15 cellular contexts compared by ENCODE assay signal in genomic region chr5:159825551-159826051, GRCh38.
A peak's percentile ranks its signal among the peaks of the same experiment; 100 is the strongest.
DNase-seq lines count a peak whose midpoint lies in the region; ATAC-seq and TF ChIP-seq lines count a peak whose summit lies in the region.
"Had no signal": no experiment of that assay in that cellular context is flagged by ENCODE, and none has a peak within 500 bp of the region (broad histone marks: within the 10 kb centered on the region; RNA-seq: fewer than 3 reads in every experiment).

No MANE protein-coding gene starts in this region.

- peaks cover 25% of the 10 kb centered on the region for H3K4me1 Mint-ChIP-seq in stimulated activated memory B cell treated with anti-CD40 and anti-IgM and Interleukin-4, amounts not matched to agents 10 μg/mL and 1 μg/mL and 100 μg/mL, for 72 hours
- H3K4me1 Mint-ChIP-seq: T-helper 17 cell had no signal

- H3K27me3 Mint-ChIP-seq in stimulated activated memory B cell treated with anti-CD40 and anti-IgM and Interleukin-4, amounts not matched to agents 10 μg/mL and 1 μg/mL and 100 μg/mL, for 72 hours = no peaks in the 10 kb centered on the region

- peaks cover 8% of the 10 kb centered on the region; the same call in 1 of the 2 replicates for H3F3A ChIP-seq in MM.1S (ENCODE audit: insufficient read depth, low read length)

- H3K4me1 ChIP-seq in MM.1S (ENCODE audit: low read length) (peaks cover 21% of the 10 kb centered on the region), fibroblast of lung (ENCODE audit: control insufficient read depth, extremely low read depth, insufficient read depth, low read length) (peaks cover 6% of the 10 kb centered on the region)

- no peak for TF ChIP-seq CTCF in MM.1S (IDR thresholded peaks at IDR 0.05; ENCODE audit: low read length)
- TF ChIP-seq CTCF in fibroblast of lung (conservative IDR thresholded peaks at IDR 0.05 in 1 of 2, IDR thresholded peaks at IDR 0.05 in 1 of 2; ENCODE audit: low read depth in 1 of 2, low read length in 2 of 2) = no peak

- DNase-seq in MM.1S (no peak), fibroblast of lung (ENCODE audit: low read depth in 2 of 2) (peak; percentile 40 to 46), hepatic stellate cell (ENCODE audit: low spot score) (no peak)
- DNase-seq: activated CD4-positive, alpha-beta T cell treated with anti-CD3 and anti-CD28 coated beads, Interleukin-2, amount 50 U/mL, for 48 hours; activated gamma-delta T cell treated with Interleukin-2 at 50 U/mL for 16 hours; NCI-H1436; stimulated activated CD4-positive, alpha-beta T cell treated with anti-CD3 and anti-CD28 coated beads, Interleukin-1b, Interleukin-23, amount 100 ng/mL, for 48 hours; stimulated activated naive CD8-positive, alpha-beta T cell treated with anti-CD3 and anti-CD28 coated beads, Interleukin-15, Interleukin-2, amounts not matched to agents 100 U/mL and 50 U/mL, for 24 hours; T-helper 17 cell had no signal

- H3K79me2 ChIP-seq in MM.1S (ENCODE audit: low read length) = no peaks in the 10 kb centered on the region
- no peaks in the 10 kb centered on the region for H3K79me2 ChIP-seq in fibroblast of lung (ENCODE audit: control insufficient read depth, insufficient read depth, low read length)

- H3K9ac ChIP-seq in MM.1S (ENCODE audit: low read length) (peak overlapping the region; percentile 59; the same call in 1 of the 2 replicates), fibroblast of lung (ENCODE audit: insufficient read depth, low read length) (no peak overlapping the region)

- peak; percentile 36 for ATAC-seq in GM18502 (IDR thresholded peaks at IDR 0.05; ENCODE audit: poor library complexity, unreplicated experiment)
- no peak for ATAC-seq in stimulated activated memory B cell treated with anti-CD40 and anti-IgM and Interleukin-4, amounts not matched to agents 10 μg/mL and 1 μg/mL and 100 μg/mL, for 72 hours
- no peak for ATAC-seq in HG03354 (IDR thresholded peaks at IDR 0.05; ENCODE audit: poor library complexity, severe bottlenecking, unreplicated experiment)
- no peak for ATAC-seq in GM21619 (IDR thresholded peaks at IDR 0.05; ENCODE audit: unreplicated experiment)
- ATAC-seq: stimulated activated naive CD8-positive, alpha-beta T cell treated with anti-CD3 and anti-CD28 coated beads, Interleukin-15, Interleukin-2, amounts not matched to agents 100 U/mL and 50 U/mL, for 24 hours; T-helper 17 cell had no signal

- H3K27ac ChIP-seq in MM.1S (ENCODE audit: low read length) (peak overlapping the region; percentile 83; the same call in 1 of the 2 replicates), fibroblast of lung (ENCODE audit: insufficient read depth, low read length) (no peak overlapping the region)
- H3K27ac ChIP-seq: foreskin keratinocyte had no signal

- H3K36me3 Mint-ChIP-seq in stimulated activated memory B cell treated with anti-CD40 and anti-IgM and Interleukin-4, amounts not matched to agents 10 μg/mL and 1 μg/mL and 100 μg/mL, for 72 hours = no peaks in the 10 kb centered on the region

- H3K9me3 ChIP-seq in MM.1S (replicated peaks; ENCODE audit: insufficient read depth, low read length) = no peaks in the 10 kb centered on the region
- H3K9me3 ChIP-seq in fibroblast of lung (ENCODE audit: control insufficient read depth, insufficient read depth, low read depth, low read length) = no peaks in the 10 kb centered on the region

- no peak overlapping the region for H3K4me3 ChIP-seq in MM.1S (ENCODE audit: low read length)
- no peak overlapping the region for H3K4me3 ChIP-seq in fibroblast of lung (replicated peaks in 1 of 4; ENCODE audit: control extremely low read depth in 1 of 4, insufficient read depth in 1 of 4, low read depth in 3 of 4, low read length in 4 of 4)

- no peaks in the 10 kb centered on the region for H3K9me2 ChIP-seq in MM.1S (replicated peaks; ENCODE audit: insufficient read depth, low read length)

- H3K27ac Mint-ChIP-seq in stimulated activated memory B cell treated with anti-CD40 and anti-IgM and Interleukin-4, amounts not matched to agents 10 μg/mL and 1 μg/mL and 100 μg/mL, for 72 hours = peak overlapping the region; percentile 89
- H3K27ac Mint-ChIP-seq: T-helper 17 cell had no signal

- no peaks in the 10 kb centered on the region for H3K27me3 ChIP-seq in MM.1S (replicated peaks; ENCODE audit: insufficient read depth, low read length)
- no peaks in the 10 kb centered on the region for H3K27me3 ChIP-seq in fibroblast of lung (ENCODE audit: control insufficient read depth, insufficient read depth, low read length)

- no peaks in the 10 kb centered on the region for H3K9me3 Mint-ChIP-seq in stimulated activated memory B cell treated with anti-CD40 and anti-IgM and Interleukin-4, amounts not matched to agents 10 μg/mL and 1 μg/mL and 100 μg/mL, for 72 hours
- H3K9me3 Mint-ChIP-seq: neural crest cell had no signal

- H3K36me3 ChIP-seq in MM.1S (replicated peaks; ENCODE audit: insufficient read depth, low read length) = no peaks in the 10 kb centered on the region
- no peaks in the 10 kb centered on the region for H3K36me3 ChIP-seq in fibroblast of lung (ENCODE audit: control insufficient read depth, insufficient read depth, low read length)

- H3K4me2 ChIP-seq in MM.1S (ENCODE audit: low read depth, low read length) (peak overlapping the region; percentile 76), fibroblast of lung (ENCODE audit: extremely low read depth, insufficient read depth, low read length) (no peak overlapping the region)

- H2AFZ ChIP-seq in MM.1S (ENCODE audit: low read length) (peak overlapping the region; percentile 72), fibroblast of lung (ENCODE audit: low read length) (no peak overlapping the region)

- H4K20me1 ChIP-seq in MM.1S (ENCODE audit: insufficient read depth, low read length) = no peaks in the 10 kb centered on the region
- H4K20me1 ChIP-seq in fibroblast of lung (ENCODE audit: control insufficient read depth, extremely low read depth, insufficient read depth, low read length) = no peaks in the 10 kb centered on the region

- no peak overlapping the region for H3K4me3 Mint-ChIP-seq in stimulated activated memory B cell treated with anti-CD40 and anti-IgM and Interleukin-4, amounts not matched to agents 10 μg/mL and 1 μg/mL and 100 μg/mL, for 72 hours
- H3K4me3 Mint-ChIP-seq: neural crest cell, T-helper 17 cell had no signal

Comparison
In these comparisons a context has a peak if more than half of its experiments do, and no peak if none do; other contexts are left out.
1. DNase-seq: peak in fibroblast of lung (2 of 2); none in MM.1S (single experiment) and hepatic stellate cell (single experiment).